In genomic region chr17:55418369-55419268, GRCh38 we compare ENCODE assay signal across 1 cellular context.
TF ChIP-seq lines count a peak whose summit lies in the region.

No MANE protein-coding gene starts in this region.

TF ChIP-seq in HepG2, 621 proteins besides CTCF, POLR2A, EP300 and RAD21 (continued from another document and continues in another):
- 0 out of 2 replicates have a peak, but pooled peaks have one; percentile 38 for TF ChIP-seq ZNF367 (CRISPR knock-in tag; IDR thresholded peaks at IDR 0.05; ENCODE audit: borderline replicate concordance)
- TF ChIP-seq GATAD2A (CRISPR knock-in tag; IDR thresholded peaks at IDR 0.05), result peak; percentile 22; the same call in 1 of the 2 replicates
- TF ChIP-seq KDM4B (CRISPR knock-in tag; IDR thresholded peaks at IDR 0.05), result no peak; the same call in 1 of the 2 replicates
- no peak for TF ChIP-seq ZNF788 (CRISPR knock-in tag; IDR thresholded peaks at IDR 0.05; ENCODE audit: borderline replicate concordance)
- no peak for TF ChIP-seq FOSL2 (CRISPR knock-in tag; IDR thresholded peaks at IDR 0.05)
- TF ChIP-seq ZFYVE20 (CRISPR knock-in tag; IDR thresholded peaks at IDR 0.05; ENCODE audit: borderline replicate concordance, low read depth), result no peak
- no peak for TF ChIP-seq ZNF496 (CRISPR knock-in tag; IDR thresholded peaks at IDR 0.05; ENCODE audit: insufficient replicate concordance)
- 0 out of 2 replicates have a peak, but pooled peaks have one; percentile 23 for TF ChIP-seq SNAPC2 (CRISPR knock-in tag; IDR thresholded peaks at IDR 0.05)
- 0 out of 2 replicates have a peak, but pooled peaks have one; percentile 7 for TF ChIP-seq NFYC (CRISPR knock-in tag; IDR thresholded peaks at IDR 0.05)
- TF ChIP-seq E2F5 (CRISPR knock-in tag; conservative IDR thresholded peaks at IDR 0.05), result no peak
- no peak for TF ChIP-seq KDM1A (CRISPR knock-in tag; IDR thresholded peaks at IDR 0.05)
- no peak for TF ChIP-seq ZNF703 (CRISPR knock-in tag; IDR thresholded peaks at IDR 0.05; ENCODE audit: borderline replicate concordance)
- no peak for TF ChIP-seq SYNCRIP (IDR thresholded peaks at IDR 0.05; ENCODE audit: insufficient read depth, low read depth, low read length)
- TF ChIP-seq CCAR2 (optimal IDR thresholded peaks at IDR 0.05; ENCODE audit: low read depth, low read length), result no peak
- peak; percentile 89 for TF ChIP-seq ELF4 (CRISPR knock-in tag; IDR thresholded peaks at IDR 0.05; ENCODE audit: borderline replicate concordance)
- TF ChIP-seq ZNF770 (CRISPR knock-in tag; IDR thresholded peaks at IDR 0.05), result 0 out of 2 replicates have a peak, but pooled peaks have one; percentile 12
- TF ChIP-seq PAF1 (CRISPR knock-in tag; IDR thresholded peaks at IDR 0.05), result peak; percentile 64
- no peak for TF ChIP-seq ZNF619 (CRISPR knock-in tag; IDR thresholded peaks at IDR 0.05)
- TF ChIP-seq ZNF558 (CRISPR knock-in tag; IDR thresholded peaks at IDR 0.05; ENCODE audit: borderline replicate concordance), result no peak
- TF ChIP-seq HDAC1 (CRISPR knock-in tag; IDR thresholded peaks at IDR 0.05), result 0 out of 2 replicates have a peak, but pooled peaks have one; percentile 7
- no peak for TF ChIP-seq KMT2B (CRISPR knock-in tag; IDR thresholded peaks at IDR 0.05)
- TF ChIP-seq HIVEP1 (CRISPR knock-in tag; IDR thresholded peaks at IDR 0.05), result no peak
- TF ChIP-seq ZC3H13 (CRISPR knock-in tag; IDR thresholded peaks at IDR 0.05), result peak; percentile 34; the same call in 1 of the 2 replicates
- TF ChIP-seq PTBP1 (IDR thresholded peaks at IDR 0.05; ENCODE audit: low read depth, low read length, poor library complexity, severe bottlenecking), result no peak
- TF ChIP-seq, protein P1, sequence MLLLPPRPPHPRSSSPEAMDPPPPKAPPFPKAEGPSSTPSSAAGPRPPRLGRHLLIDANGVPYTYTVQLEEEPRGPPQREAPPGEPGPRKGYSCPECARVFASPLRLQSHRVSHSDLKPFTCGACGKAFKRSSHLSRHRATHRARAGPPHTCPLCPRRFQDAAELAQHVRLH (CRISPR knock-in tag; IDR thresholded peaks at IDR 0.05; ENCODE audit: borderline replicate concordance, low read depth), result no peak
- TF ChIP-seq ZNF572 (CRISPR knock-in tag; IDR thresholded peaks at IDR 0.05), result no peak
- TF ChIP-seq GATAD1 (CRISPR knock-in tag; IDR thresholded peaks at IDR 0.05), result peak; percentile 8; the same call in 1 of the 2 replicates
- TF ChIP-seq NFAT5 (CRISPR knock-in tag; IDR thresholded peaks at IDR 0.05), result no peak
- no peak for TF ChIP-seq ZSCAN25 (CRISPR knock-in tag; IDR thresholded peaks at IDR 0.05)
- TF ChIP-seq ZSCAN31 (CRISPR knock-in tag; IDR thresholded peaks at IDR 0.05; ENCODE audit: low read depth), result 0 out of 2 replicates have a peak, but pooled peaks have one; percentile 71
- TF ChIP-seq HOXD1 (CRISPR knock-in tag; IDR thresholded peaks at IDR 0.05), result no peak
- TF ChIP-seq DDIT3 (CRISPR knock-in tag; IDR thresholded peaks at IDR 0.05), result 0 out of 2 replicates have a peak, but pooled peaks have one; percentile 65
- TF ChIP-seq ZHX2 (IDR thresholded peaks at IDR 0.05; ENCODE audit: low read depth), result no peak
- peak; percentile 50; the same call in 1 of the 2 replicates for TF ChIP-seq ZHX2 (CRISPR knock-in tag; IDR thresholded peaks at IDR 0.05; ENCODE audit: borderline replicate concordance)
- peak; percentile 13; the same call in 1 of the 2 replicates for TF ChIP-seq ZGPAT (CRISPR knock-in tag; IDR thresholded peaks at IDR 0.05)
- TF ChIP-seq ERF (CRISPR knock-in tag; IDR thresholded peaks at IDR 0.05), result 0 out of 2 replicates have a peak, but pooled peaks have one; percentile 5
- peak; percentile 80 for TF ChIP-seq ZNF629 (CRISPR knock-in tag; conservative IDR thresholded peaks at IDR 0.05)
- peak; percentile 26; the same call in 1 of the 2 replicates for TF ChIP-seq CCDC6 (CRISPR knock-in tag; IDR thresholded peaks at IDR 0.05)
- TF ChIP-seq, protein P2, sequence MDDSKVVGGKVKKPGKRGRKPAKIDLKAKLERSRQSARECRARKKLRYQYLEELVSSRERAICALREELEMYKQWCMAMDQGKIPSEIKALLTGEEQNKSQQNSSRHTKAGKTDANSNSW (CRISPR knock-in tag; IDR thresholded peaks at IDR 0.05; ENCODE audit: borderline replicate concordance), result no peak
- 0 out of 2 replicates have a peak, but pooled peaks have one; percentile 31 for TF ChIP-seq ZFP90 (CRISPR knock-in tag; IDR thresholded peaks at IDR 0.05; ENCODE audit: borderline replicate concordance)
- no peak for TF ChIP-seq TEAD3 (CRISPR knock-in tag; optimal IDR thresholded peaks at IDR 0.05; ENCODE audit: borderline replicate concordance)
- TF ChIP-seq HNRNPL (IDR thresholded peaks at IDR 0.05; ENCODE audit: low read depth, low read length), result 0 out of 2 replicates have a peak, but pooled peaks have one; percentile 30
